2 cellular contexts compared by ENCODE assay signal in the genomic region with DNA sequence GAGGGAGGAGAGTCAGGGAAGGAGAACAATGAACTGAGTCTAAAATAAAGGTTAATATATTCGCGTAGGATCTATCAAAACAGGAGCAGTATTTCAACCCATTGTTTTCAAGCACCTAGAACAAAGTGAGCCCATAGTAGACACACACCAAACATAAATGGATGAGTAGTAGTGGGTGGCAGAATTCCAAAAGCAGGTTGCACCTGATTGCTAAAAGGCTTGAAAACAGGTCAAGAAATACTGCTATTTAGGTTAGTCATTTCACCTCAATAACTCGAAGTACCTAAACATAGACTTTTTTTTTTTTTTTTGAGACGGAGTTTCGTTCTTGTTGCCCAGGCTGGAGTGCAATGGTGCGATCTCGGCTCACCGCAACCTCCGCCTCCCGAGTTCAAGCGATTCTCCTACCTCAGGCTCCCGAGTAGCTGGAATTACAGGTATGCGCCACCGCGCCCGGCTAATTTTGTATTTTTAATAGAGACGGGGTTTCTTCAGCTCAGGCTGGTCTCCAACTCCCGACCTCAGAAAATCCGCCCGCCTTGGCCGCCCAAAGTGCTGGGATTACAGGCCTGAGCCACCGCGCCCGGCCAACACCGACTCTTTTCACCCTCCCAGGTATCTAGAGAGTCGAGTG.
TF ChIP-seq lines count a peak whose summit lies in the region.

No MANE protein-coding gene starts in this region.

TF ChIP-seq in A549, 52 proteins besides CTCF, POLR2A, EP300 and RAD21 (continued from another document):
- TF ChIP-seq NFE2L2 (conservative IDR thresholded peaks at IDR 0.05; ENCODE audit: low read length) (no peak), BHLHE40 (IDR thresholded peaks at IDR 0.05; ENCODE audit: low read depth, low read length) (no peak), HOXB5 (CRISPR knock-in tag; IDR thresholded peaks at IDR 0.05) (no peak), SREBF2 (IDR thresholded peaks at IDR 0.05) (no peak), TFCP2L1 (CRISPR knock-in tag; IDR thresholded peaks at IDR 0.05) (no peak), HOXA7 (CRISPR knock-in tag; IDR thresholded peaks at IDR 0.05) (no peak), EHF (CRISPR knock-in tag; IDR thresholded peaks at IDR 0.05) (no peak)
- TF ChIP-seq, protein P1, sequence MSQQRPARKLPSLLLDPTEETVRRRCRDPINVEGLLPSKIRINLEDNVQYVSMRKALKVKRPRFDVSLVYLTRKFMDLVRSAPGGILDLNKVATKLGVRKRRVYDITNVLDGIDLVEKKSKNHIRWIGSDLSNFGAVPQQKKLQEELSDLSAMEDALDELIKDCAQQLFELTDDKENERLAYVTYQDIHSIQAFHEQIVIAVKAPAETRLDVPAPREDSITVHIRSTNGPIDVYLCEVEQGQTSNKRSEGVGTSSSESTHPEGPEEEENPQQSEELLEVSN (IDR thresholded peaks at IDR 0.05; ENCODE audit: borderline replicate concordance, low read depth) = no peak
- TF ChIP-seq, protein P2, sequence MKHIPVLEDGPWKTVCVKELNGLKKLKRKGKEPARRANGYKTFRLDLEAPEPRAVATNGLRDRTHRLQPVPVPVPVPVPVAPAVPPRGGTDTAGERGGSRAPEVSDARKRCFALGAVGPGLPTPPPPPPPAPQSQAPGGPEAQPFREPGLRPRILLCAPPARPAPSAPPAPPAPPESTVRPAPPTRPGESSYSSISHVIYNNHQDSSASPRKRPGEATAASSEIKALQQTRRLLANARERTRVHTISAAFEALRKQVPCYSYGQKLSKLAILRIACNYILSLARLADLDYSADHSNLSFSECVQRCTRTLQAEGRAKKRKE (CRISPR knock-in tag; IDR thresholded peaks at IDR 0.05; ENCODE audit: low read depth) = no peak
- TF ChIP-seq, protein P3, sequence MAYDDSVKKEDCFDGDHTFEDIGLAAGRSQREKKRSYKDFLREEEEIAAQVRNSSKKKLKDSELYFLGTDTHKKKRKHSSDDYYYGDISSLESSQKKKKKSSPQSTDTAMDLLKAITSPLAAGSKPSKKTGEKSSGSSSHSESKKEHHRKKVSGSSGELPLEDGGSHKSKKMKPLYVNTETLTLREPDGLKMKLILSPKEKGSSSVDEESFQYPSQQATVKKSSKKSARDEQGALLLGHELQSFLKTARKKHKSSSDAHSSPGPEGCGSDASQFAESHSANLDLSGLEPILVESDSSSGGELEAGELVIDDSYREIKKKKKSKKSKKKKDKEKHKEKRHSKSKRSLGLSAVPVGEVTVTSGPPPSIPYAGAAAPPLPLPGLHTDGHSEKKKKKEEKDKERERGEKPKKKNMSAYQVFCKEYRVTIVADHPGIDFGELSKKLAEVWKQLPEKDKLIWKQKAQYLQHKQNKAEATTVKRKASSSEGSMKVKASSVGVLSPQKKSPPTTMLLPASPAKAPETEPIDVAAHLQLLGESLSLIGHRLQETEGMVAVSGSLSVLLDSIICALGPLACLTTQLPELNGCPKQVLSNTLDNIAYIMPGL (CRISPR knock-in tag; IDR thresholded peaks at IDR 0.05; ENCODE audit: borderline replicate concordance) = no peak
- TF ChIP-seq, protein P4, sequence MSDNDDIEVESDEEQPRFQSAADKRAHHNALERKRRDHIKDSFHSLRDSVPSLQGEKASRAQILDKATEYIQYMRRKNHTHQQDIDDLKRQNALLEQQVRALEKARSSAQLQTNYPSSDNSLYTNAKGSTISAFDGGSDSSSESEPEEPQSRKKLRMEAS (IDR thresholded peaks at IDR 0.05) = no peak

TF ChIP-seq in K562, 482 proteins besides CTCF, POLR2A, EP300 and RAD21 (continued from another document and continues in another):
- TF ChIP-seq, protein P5, sequence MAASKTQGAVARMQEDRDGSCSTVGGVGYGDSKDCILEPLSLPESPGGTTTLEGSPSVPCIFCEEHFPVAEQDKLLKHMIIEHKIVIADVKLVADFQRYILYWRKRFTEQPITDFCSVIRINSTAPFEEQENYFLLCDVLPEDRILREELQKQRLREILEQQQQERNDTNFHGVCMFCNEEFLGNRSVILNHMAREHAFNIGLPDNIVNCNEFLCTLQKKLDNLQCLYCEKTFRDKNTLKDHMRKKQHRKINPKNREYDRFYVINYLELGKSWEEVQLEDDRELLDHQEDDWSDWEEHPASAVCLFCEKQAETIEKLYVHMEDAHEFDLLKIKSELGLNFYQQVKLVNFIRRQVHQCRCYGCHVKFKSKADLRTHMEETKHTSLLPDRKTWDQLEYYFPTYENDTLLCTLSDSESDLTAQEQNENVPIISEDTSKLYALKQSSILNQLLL (CRISPR knock-in tag; IDR thresholded peaks at IDR 0.05; ENCODE audit: borderline replicate concordance) = 0 out of 2 replicates have a peak, but pooled peaks have one; percentile 54
- TF ChIP-seq NR1H2 (CRISPR knock-in tag; IDR thresholded peaks at IDR 0.05) (no peak), KDM2B (CRISPR knock-in tag; IDR thresholded peaks at IDR 0.05) (0 out of 2 replicates have a peak, but pooled peaks have one; percentile 59), POLR3G (IDR thresholded peaks at IDR 0.05; ENCODE audit: extremely low read depth, insufficient read length, insufficient replicate concordance) (no peak), PRMT5 (CRISPR knock-in tag; IDR thresholded peaks at IDR 0.05) (no peak), HDAC2 (IDR thresholded peaks at IDR 0.05) (0 out of 2 replicates have a peak, but pooled peaks have one; percentile 82), U2AF2 (optimal IDR thresholded peaks at IDR 0.05; ENCODE audit: low read depth, low read length) (no peak), MCM2 (IDR thresholded peaks at IDR 0.05; ENCODE audit: low read depth) (no peak), SMARCA4 (IDR thresholded peaks at IDR 0.05) (0 out of 2 replicates have a peak, but pooled peaks have one; percentile 73), POLR2B (IDR thresholded peaks at IDR 0.05; ENCODE audit: low read depth, partially characterized antibody) (peak; percentile 5), TOE1 (IDR thresholded peaks at IDR 0.05; ENCODE audit: borderline replicate concordance) (0 out of 2 replicates have a peak, but pooled peaks have one; percentile 51), TOE1 (CRISPR knock-in tag; IDR thresholded peaks at IDR 0.05; ENCODE audit: borderline replicate concordance, low read depth) (no peak), PRPF4 (IDR thresholded peaks at IDR 0.05; ENCODE audit: insufficient read depth, low read depth, low read length, poor library complexity, severe bottlenecking) (no peak), CBX3 (IDR thresholded peaks at IDR 0.05; ENCODE audit: borderline replicate concordance in 1 of 2, low read length in 2 of 2) (no peak), POLR2AphosphoS2 (IDR thresholded peaks at IDR 0.05; ENCODE audit: low read length) (no peak), ZNF41 (CRISPR knock-in tag; conservative IDR thresholded peaks at IDR 0.05) (no peak), ZNF830 (CRISPR knock-in tag; IDR thresholded peaks at IDR 0.05) (0 out of 2 replicates have a peak, but pooled peaks have one; percentile 16), TARDBP (IDR thresholded peaks at IDR 0.05) (0 out of 2 replicates have a peak, but pooled peaks have one; percentile 28), FOXJ2 (tag; IDR thresholded peaks at IDR 0.05) (0 out of 2 replicates have a peak, but pooled peaks have one; percentile 50), PHB2 (IDR thresholded peaks at IDR 0.05; ENCODE audit: low read depth) (peak; percentile 18; the same call in 1 of the 2 replicates), KLF10 (CRISPR knock-in tag; IDR thresholded peaks at IDR 0.05) (no peak), ZC3H11A (IDR thresholded peaks at IDR 0.05; ENCODE audit: low read depth, low read length) (no peak)
- TF ChIP-seq, protein P6, sequence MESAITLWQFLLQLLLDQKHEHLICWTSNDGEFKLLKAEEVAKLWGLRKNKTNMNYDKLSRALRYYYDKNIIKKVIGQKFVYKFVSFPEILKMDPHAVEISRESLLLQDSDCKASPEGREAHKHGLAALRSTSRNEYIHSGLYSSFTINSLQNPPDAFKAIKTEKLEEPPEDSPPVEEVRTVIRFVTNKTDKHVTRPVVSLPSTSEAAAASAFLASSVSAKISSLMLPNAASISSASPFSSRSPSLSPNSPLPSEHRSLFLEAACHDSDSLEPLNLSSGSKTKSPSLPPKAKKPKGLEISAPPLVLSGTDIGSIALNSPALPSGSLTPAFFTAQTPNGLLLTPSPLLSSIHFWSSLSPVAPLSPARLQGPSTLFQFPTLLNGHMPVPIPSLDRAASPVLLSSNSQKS (CRISPR knock-in tag; IDR thresholded peaks at IDR 0.05) = no peak
- TF ChIP-seq, protein P7, sequence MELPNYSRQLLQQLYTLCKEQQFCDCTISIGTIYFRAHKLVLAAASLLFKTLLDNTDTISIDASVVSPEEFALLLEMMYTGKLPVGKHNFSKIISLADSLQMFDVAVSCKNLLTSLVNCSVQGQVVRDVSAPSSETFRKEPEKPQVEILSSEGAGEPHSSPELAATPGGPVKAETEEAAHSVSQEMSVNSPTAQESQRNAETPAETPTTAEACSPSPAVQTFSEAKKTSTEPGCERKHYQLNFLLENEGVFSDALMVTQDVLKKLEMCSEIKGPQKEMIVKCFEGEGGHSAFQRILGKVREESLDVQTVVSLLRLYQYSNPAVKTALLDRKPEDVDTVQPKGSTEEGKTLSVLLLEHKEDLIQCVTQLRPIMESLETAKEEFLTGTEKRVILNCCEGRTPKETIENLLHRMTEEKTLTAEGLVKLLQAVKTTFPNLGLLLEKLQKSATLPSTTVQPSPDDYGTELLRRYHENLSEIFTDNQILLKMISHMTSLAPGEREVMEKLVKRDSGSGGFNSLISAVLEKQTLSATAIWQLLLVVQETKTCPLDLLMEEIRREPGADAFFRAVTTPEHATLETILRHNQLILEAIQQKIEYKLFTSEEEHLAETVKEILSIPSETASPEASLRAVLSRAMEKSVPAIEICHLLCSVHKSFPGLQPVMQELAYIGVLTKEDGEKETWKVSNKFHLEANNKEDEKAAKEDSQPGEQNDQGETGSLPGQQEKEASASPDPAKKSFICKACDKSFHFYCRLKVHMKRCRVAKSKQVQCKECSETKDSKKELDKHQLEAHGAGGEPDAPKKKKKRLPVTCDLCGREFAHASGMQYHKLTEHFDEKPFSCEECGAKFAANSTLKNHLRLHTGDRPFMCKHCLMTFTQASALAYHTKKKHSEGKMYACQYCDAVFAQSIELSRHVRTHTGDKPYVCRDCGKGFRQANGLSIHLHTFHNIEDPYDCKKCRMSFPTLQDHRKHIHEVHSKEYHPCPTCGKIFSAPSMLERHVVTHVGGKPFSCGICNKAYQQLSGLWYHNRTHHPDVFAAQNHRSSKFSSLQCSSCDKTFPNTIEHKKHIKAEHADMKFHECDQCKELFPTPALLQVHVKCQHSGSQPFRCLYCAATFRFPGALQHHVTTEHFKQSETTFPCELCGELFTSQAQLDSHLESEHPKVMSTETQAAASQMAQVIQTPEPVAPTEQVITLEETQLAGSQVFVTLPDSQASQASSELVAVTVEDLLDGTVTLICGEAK (IDR thresholded peaks at IDR 0.05) = peak; percentile 52; the same call in 1 of the 2 replicates
- TF ChIP-seq, protein P7 (CRISPR knock-in tag; IDR thresholded peaks at IDR 0.05) = no peak
- TF ChIP-seq, protein P8, sequence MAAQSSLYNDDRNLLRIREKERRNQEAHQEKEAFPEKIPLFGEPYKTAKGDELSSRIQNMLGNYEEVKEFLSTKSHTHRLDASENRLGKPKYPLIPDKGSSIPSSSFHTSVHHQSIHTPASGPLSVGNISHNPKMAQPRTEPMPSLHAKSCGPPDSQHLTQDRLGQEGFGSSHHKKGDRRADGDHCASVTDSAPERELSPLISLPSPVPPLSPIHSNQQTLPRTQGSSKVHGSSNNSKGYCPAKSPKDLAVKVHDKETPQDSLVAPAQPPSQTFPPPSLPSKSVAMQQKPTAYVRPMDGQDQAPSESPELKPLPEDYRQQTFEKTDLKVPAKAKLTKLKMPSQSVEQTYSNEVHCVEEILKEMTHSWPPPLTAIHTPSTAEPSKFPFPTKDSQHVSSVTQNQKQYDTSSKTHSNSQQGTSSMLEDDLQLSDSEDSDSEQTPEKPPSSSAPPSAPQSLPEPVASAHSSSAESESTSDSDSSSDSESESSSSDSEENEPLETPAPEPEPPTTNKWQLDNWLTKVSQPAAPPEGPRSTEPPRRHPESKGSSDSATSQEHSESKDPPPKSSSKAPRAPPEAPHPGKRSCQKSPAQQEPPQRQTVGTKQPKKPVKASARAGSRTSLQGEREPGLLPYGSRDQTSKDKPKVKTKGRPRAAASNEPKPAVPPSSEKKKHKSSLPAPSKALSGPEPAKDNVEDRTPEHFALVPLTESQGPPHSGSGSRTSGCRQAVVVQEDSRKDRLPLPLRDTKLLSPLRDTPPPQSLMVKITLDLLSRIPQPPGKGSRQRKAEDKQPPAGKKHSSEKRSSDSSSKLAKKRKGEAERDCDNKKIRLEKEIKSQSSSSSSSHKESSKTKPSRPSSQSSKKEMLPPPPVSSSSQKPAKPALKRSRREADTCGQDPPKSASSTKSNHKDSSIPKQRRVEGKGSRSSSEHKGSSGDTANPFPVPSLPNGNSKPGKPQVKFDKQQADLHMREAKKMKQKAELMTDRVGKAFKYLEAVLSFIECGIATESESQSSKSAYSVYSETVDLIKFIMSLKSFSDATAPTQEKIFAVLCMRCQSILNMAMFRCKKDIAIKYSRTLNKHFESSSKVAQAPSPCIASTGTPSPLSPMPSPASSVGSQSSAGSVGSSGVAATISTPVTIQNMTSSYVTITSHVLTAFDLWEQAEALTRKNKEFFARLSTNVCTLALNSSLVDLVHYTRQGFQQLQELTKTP (IDR thresholded peaks at IDR 0.05; ENCODE audit: low read depth in 1 of 2, partially characterized antibody in 2 of 2) = peak in 1 of 2 experiments; percentile 52
- TF ChIP-seq, protein P9, sequence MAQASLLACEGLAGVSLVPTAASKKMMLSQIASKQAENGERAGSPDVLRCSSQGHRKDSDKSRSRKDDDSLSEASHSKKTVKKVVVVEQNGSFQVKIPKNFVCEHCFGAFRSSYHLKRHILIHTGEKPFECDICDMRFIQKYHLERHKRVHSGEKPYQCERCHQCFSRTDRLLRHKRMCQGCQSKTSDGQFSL (CRISPR knock-in tag; IDR thresholded peaks at IDR 0.05) = no peak
- TF ChIP-seq, protein P9 (tag; IDR thresholded peaks at IDR 0.05) = peak in 1 of 2 experiments; percentile 41; a peak in 1 of 4 replicates
